In the genomic region with DNA sequence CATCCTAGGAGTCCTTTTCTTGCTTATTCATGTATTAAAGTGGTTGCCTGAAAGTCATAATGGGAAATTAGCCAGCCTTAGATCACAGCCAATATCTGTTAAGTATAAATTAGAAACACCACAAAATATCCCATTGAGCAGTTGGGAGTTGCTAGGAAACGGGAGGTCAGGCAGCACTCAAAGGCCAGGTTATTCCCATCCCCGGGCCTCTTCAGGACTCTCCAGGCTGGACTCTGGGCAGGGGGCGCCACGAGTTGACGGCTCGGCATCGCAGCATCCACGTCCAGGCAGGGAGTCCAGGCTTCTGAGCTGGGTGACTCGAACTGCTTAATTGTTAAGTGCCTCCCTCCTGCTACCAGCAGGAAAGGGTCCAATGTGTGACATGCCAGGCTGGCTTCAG, we compare ENCODE assay signal across 1 cellular context.
TF ChIP-seq lines count a peak whose summit lies in the region.

No MANE protein-coding gene starts in this region.

TF ChIP-seq in WTC11, 78 proteins besides CTCF, POLR2A, EP300 and RAD21 (continued from another document):
- TF ChIP-seq, protein P1, sequence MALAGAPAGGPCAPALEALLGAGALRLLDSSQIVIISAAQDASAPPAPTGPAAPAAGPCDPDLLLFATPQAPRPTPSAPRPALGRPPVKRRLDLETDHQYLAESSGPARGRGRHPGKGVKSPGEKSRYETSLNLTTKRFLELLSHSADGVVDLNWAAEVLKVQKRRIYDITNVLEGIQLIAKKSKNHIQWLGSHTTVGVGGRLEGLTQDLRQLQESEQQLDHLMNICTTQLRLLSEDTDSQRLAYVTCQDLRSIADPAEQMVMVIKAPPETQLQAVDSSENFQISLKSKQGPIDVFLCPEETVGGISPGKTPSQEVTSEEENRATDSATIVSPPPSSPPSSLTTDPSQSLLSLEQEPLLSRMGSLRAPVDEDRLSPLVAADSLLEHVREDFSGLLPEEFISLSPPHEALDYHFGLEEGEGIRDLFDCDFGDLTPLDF (CRISPR knock-in tag; IDR thresholded peaks at IDR 0.05) = no peak
